34 cellular contexts compared by ENCODE assay signal in the genomic region with DNA sequence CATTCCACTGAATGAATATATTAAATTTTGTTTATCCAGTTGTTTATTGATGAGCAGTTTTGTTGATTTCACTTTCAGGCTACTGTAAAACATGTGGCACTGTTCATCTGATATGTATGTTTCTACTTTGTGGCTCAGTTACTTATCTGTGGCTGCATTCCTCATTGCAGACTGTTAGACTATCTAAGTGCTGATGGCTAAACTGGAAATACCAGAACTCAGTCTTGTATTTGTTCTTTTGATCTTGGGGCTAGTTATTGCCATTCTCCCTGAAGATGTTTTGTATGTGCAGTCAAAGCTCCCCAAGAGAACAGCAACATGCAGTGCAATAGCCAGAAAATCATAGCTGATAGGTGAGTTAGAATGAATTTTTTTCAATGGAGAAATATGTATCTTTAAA.
"Had no signal": no experiment of that assay in that cellular context is flagged by ENCODE, and none has a peak within 500 bp of the region (broad histone marks: within the 10 kb centered on the region; RNA-seq: fewer than 3 reads in every experiment).

No MANE protein-coding gene starts in this region.

- H3K27ac Mint-ChIP-seq: activated CD4-positive, alpha-beta T cell treated with anti-CD3 and anti-CD28 coated beads, Interleukin-2, amount 10 ng/mL, durations not matched to agents 24 days and 14 days; activated CD8-positive, alpha-beta T cell treated with anti-CD3 and anti-CD28 coated beads for 36 hours; activated naive CD8-positive, alpha-beta T cell treated with anti-CD3 and anti-CD28 coated beads for 36 hours; activated T-helper 17 cell treated with anti-CD3 and anti-CD28 coated beads, Interleukin-2, amount 50 U/mL, for 72 hours; T-helper 1 cell treated with Interleukin-12 subunit alpha and Interleukin-12 subunit beta and Interleukin-4 antibody, amounts not matched to agents 30 μg/mL and 1 μg/mL, for 36 hours; T-helper 2 cell treated with Interferon-gamma antibody and Interleukin-4, amounts not matched to agents 5 μg/mL and 100 μg/mL, for 36 hours had no signal

- H3K36me3 Mint-ChIP-seq: activated naive CD8-positive, alpha-beta T cell treated with anti-CD3 and anti-CD28 coated beads for 36 hours had no signal

- H3K4me1 Mint-ChIP-seq: activated T-helper 17 cell treated with anti-CD3 and anti-CD28 coated beads, Interleukin-2, amount 50 U/mL, for 72 hours had no signal

- H3K9me3 Mint-ChIP-seq: activated CD4-positive, alpha-beta T cell treated with anti-CD3 and anti-CD28 coated beads, Interleukin-2, amount 10 ng/mL, durations not matched to agents 24 days and 14 days; activated CD8-positive, alpha-beta T cell treated with anti-CD3 and anti-CD28 coated beads for 36 hours; activated naive CD8-positive, alpha-beta T cell treated with anti-CD3 and anti-CD28 coated beads for 36 hours; activated T-helper 17 cell treated with anti-CD3 and anti-CD28 coated beads, Interleukin-2, amount 50 U/mL, for 72 hours; T-helper 1 cell treated with Interleukin-12 subunit alpha and Interleukin-12 subunit beta and Interleukin-4 antibody, amounts not matched to agents 30 μg/mL and 1 μg/mL, for 36 hours; T-helper 2 cell treated with Interferon-gamma antibody and Interleukin-4, amounts not matched to agents 5 μg/mL and 100 μg/mL, for 36 hours had no signal

- H3K4me3 ChIP-seq: ascending aorta, cardiac muscle cell, Peyer's patch, SJCRH30, SK-N-MC had no signal

- DNase-seq: activated CD4-positive, alpha-beta T cell treated with anti-CD3 and anti-CD28 coated beads, Interleukin-2, amount 10 ng/mL, durations not matched to agents 24 days and 14 days; activated CD4-positive, alpha-beta T cell treated with anti-CD3 and anti-CD28 coated beads, Interleukin-2, amount 50 U/mL, for 4 hours; activated CD8-positive, alpha-beta T cell treated with anti-CD3 and anti-CD28 coated beads for 36 hours; activated effector memory CD4-positive, alpha-beta T cell treated with anti-CD3 and anti-CD28 coated beads, Interleukin-2, amount 50 U/mL, for 16 hours; activated naive CD4-positive, alpha-beta T cell; activated naive CD4-positive, alpha-beta T cell treated with anti-CD3 and anti-CD28 coated beads, Interleukin-2, amount 50 U/mL, for 16 hours; activated naive CD8-positive, alpha-beta T cell treated with anti-CD3 and anti-CD28 coated beads for 36 hours; activated T-cell treated with anti-CD3 and anti-CD28 coated beads, Interleukin-2, amount 50 U/mL, for 1 hour; activated T-cell treated with anti-CD3 and anti-CD28 coated beads, Interleukin-2, amount 50 U/mL, for 72 hours; amniotic stem cell; Kasumi-1; KG1; MM.1S; MV-4-11; NCI-H1092; NCI-H1436 treated with DMSO at 0.1 percent for 48 hours; NCI-H1694 treated with DMSO at 0.1 percent for 48 hours; NCI-H2029; NCI-H2107; NCI-H2171; NCI-H510A; NCI-H526; NCI-H748 treated with DMSO at 0.1 percent for 48 hours; NK-92 treated with Interleukin-12 subunit alpha and Interleukin-12 subunit beta, amount 100 ng/mL, for 24 hours; PC-3; Peyer's patch; SJCRH30 had no signal

- H3K4me3 Mint-ChIP-seq: activated CD4-positive, alpha-beta T cell treated with anti-CD3 and anti-CD28 coated beads, Interleukin-2, amount 10 ng/mL, durations not matched to agents 24 days and 14 days; activated CD8-positive, alpha-beta T cell treated with anti-CD3 and anti-CD28 coated beads for 36 hours; activated naive CD8-positive, alpha-beta T cell treated with anti-CD3 and anti-CD28 coated beads for 36 hours; activated T-cell treated with anti-CD3 and anti-CD28 coated beads, Interleukin-2, amount 50 U/mL, for 72 hours; activated T-helper 17 cell treated with anti-CD3 and anti-CD28 coated beads, Interleukin-2, amount 50 U/mL, for 72 hours; T-helper 1 cell treated with Interleukin-12 subunit alpha and Interleukin-12 subunit beta and Interleukin-4 antibody, amounts not matched to agents 30 μg/mL and 1 μg/mL, for 36 hours; T-helper 2 cell treated with Interferon-gamma antibody and Interleukin-4, amounts not matched to agents 5 μg/mL and 100 μg/mL, for 36 hours had no signal

- FAIRE-seq: TTC549 had no signal

- H3K27me3 Mint-ChIP-seq: activated CD4-positive, alpha-beta T cell treated with anti-CD3 and anti-CD28 coated beads, Interleukin-2, amount 10 ng/mL, durations not matched to agents 24 days and 14 days; activated CD8-positive, alpha-beta T cell treated with anti-CD3 and anti-CD28 coated beads for 36 hours; activated T-helper 17 cell treated with anti-CD3 and anti-CD28 coated beads, Interleukin-2, amount 50 U/mL, for 72 hours had no signal
